Comparison of ENCODE assay signal across 5 cellular contexts in the genomic region with DNA sequence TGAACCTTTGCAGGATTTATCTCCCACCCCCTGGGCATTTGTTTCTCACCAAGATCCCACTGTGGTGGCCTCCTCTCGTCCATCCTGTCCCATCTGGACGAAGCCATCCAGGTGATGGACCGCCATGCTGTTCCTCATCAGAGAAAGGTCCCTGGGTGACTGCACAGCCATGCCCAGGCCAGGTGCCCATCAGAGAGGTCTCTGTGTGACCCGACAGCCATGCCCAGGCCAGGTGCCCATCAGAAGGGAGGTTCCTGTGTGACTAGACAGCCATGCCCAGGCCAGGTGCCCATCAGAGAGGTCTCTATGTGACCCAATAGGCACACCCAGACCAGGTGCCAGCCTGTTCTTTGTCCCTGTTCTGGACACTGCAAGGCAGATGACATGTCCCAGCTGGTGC.
"Had no signal": no experiment of that assay in that cellular context is flagged by ENCODE, and none has a peak within 500 bp of the region (broad histone marks: within the 10 kb centered on the region; RNA-seq: fewer than 3 reads in every experiment).

No MANE protein-coding gene starts in this region.

- H2AFZ ChIP-seq: GM23338 had no signal

- H3K4me1 Mint-ChIP-seq: GM23338, H9 had no signal

- H3K4me2 ChIP-seq: GM23338 had no signal

- ATAC-seq: GM23338, K562 had no signal

- DNase-seq: H9, HCEC 1CT, IMR-90 had no signal

- H3K27ac Mint-ChIP-seq: GM23338 had no signal

- H3K4me3 ChIP-seq: GM23338, K562 had no signal

- H3K4me3 Mint-ChIP-seq: GM23338, H9 had no signal
